Comparison of ENCODE assay signal across 22 cellular contexts in genomic region chr10:30051220-30051619, GRCh38.
"Had no signal": no experiment of that assay in that cellular context is flagged by ENCODE, and none has a peak within 500 bp of the region (broad histone marks: within the 10 kb centered on the region; RNA-seq: fewer than 3 reads in every experiment).

No MANE protein-coding gene starts in this region.

- FAIRE-seq: bronchial epithelial cell, frontal cortex, pancreas, TTC549 had no signal

- DNase-seq: activated CD4-positive, alpha-beta T cell treated with anti-CD3 and anti-CD28 coated beads for 1 hour; activated CD4-positive, alpha-beta T cell treated with anti-CD3 and anti-CD28 coated beads, Interleukin-2, amount 50 U/mL, for 1 hour; activated CD8-positive, alpha-beta T cell treated with anti-CD3 and anti-CD28 coated beads, Interleukin-2, amount 10 ng/mL, durations not matched to agents 7 days and 5 days; activated gamma-delta T cell treated with Interleukin-2 at 50 U/mL for 16 hours; amygdala; cerebellar nuclear complex; cortex of kidney; endodermal cell; glutamatergic neuron; hippocampal formation; left ventricle myocardium superior; mammary epithelial cell; midbrain; nephron progenitor cell; pancreas; psoas muscle; stimulated activated CD4-positive, alpha-beta T cell treated with anti-CD3 and anti-CD28 coated beads, Interleukin-4, amount 100 ng/mL, for 4 hours; T-helper 1 cell; tibial artery had no signal
